9 cellular contexts compared by ENCODE assay signal in genomic region chr9:129611302-129611800, GRCh38. TPM values are rescaled to one million over a fixed set of nuclear protein-coding genes. Genes with fewer than 3 reads are reported as not detected.
DNase-seq lines count a peak whose midpoint lies in the region; ATAC-seq and TF ChIP-seq lines count a peak whose summit lies in the region.
"Had no signal": no experiment of that assay in that cellular context is flagged by ENCODE, and none has a peak within 500 bp of the region (broad histone marks: within the 10 kb centered on the region; RNA-seq: fewer than 3 reads in every experiment).

No MANE protein-coding gene starts in this region.

- in situ Hi-C loops in gastrocnemius medialis (cut with MboI; ENCODE audit: low sequenced_read_pairs in 4 of 4) = loop anchor here in 2 of 4 donors (5.0 to 10.0 kb wide), 2 partner anchors 474 to 477 kb away; no protein-coding TSS in a partner anchor

- no peak for TF ChIP-seq POLR2A in esophagus squamous epithelium (IDR thresholded peaks at IDR 0.05)
- TF ChIP-seq POLR2A in gastrocnemius medialis (IDR thresholded peaks at IDR 0.05) = no peak

- no peaks in the 10 kb centered on the region for H3K9me2 ChIP-seq in PC-3 (replicated peaks; ENCODE audit: low read length)

- CTCF ChIA-PET in PC-3 (lab: Charles Lee) = no interaction called here
- CTCF ChIA-PET in activated CD4-positive, alpha-beta memory T cell treated with anti-CD3 and anti-CD28 coated beads for 36 hours (lab: Charles Lee) = interaction anchor here (0.6 to 4.6 kb wide), 22 partner anchors 9 to 488 kb away, joined by 3 to 70 read pairs (median 4); partner anchors contain the start of genes C9orf50, IER5L and NTMT1

- BruUV-seq in PC-3 (replicated peaks; lab: Mats Ljungman, UMichigan) = no TSS peak

- DNase-seq in DND-41 = no peak
- no peak for DNase-seq in PC-3
- DNase-seq in esophagus squamous epithelium (lab: John Stamatoyannopoulos, UW) = no peak
- DNase-seq in gastrocnemius medialis = no peak
- no peak for DNase-seq in activated CD4-positive, alpha-beta memory T cell treated with anti-CD3 and anti-CD28 coated beads for 36 hours
- no peak for DNase-seq in HUDEP-2 (lab: John Stamatoyannopoulos, UW; ENCODE audit: unreplicated experiment in 76 of 76)
- no peak for DNase-seq in DMS79 (lab: John Stamatoyannopoulos, UW)

- no peaks in the 10 kb centered on the region for H3K79me2 ChIP-seq in DND-41 (ENCODE audit: insufficient read depth, low read length)
- no peaks in the 10 kb centered on the region for H3K79me2 ChIP-seq in PC-3 (ENCODE audit: low read length)

- H3K36me3 ChIP-seq in DND-41 (ENCODE audit: insufficient read depth, low read length) (no peaks in the 10 kb centered on the region), PC-3 (ENCODE audit: low read depth, low read length) (no peaks in the 10 kb centered on the region), esophagus squamous epithelium (no peaks in the 10 kb centered on the region), gastrocnemius medialis (no peaks in the 10 kb centered on the region)

- no peaks in the 10 kb centered on the region for H3K9me3 Mint-ChIP-seq in activated CD4-positive, alpha-beta memory T cell treated with anti-CD3 and anti-CD28 coated beads for 36 hours

- ATAC-seq in DND-41 (ENCODE audit: insufficient read depth, low read depth) (peak; percentile 13; the same call in 1 of the 3 replicates), PC-3 (no peak), gastrocnemius medialis (no peak), GM18520 (IDR thresholded peaks at IDR 0.05; ENCODE audit: unreplicated experiment) (no peak)

- H2AFZ ChIP-seq in DND-41 (ENCODE audit: low read depth, low read length) (peak overlapping the region; percentile 73), PC-3 (ENCODE audit: low read length) (peak overlapping the region; percentile 79)

- H3K4me3 Mint-ChIP-seq in activated CD4-positive, alpha-beta memory T cell treated with anti-CD3 and anti-CD28 coated beads for 36 hours = no peak overlapping the region

- H3K4me1 Mint-ChIP-seq in activated CD4-positive, alpha-beta memory T cell treated with anti-CD3 and anti-CD28 coated beads for 36 hours (ENCODE audit: low read depth) = peaks cover 28% of the 10 kb centered on the region

- H3K4me1 ChIP-seq in DND-41 (ENCODE audit: insufficient read depth, low read length) (peaks cover 20% of the 10 kb centered on the region), PC-3 (ENCODE audit: insufficient read depth, low read length) (peaks cover 8% of the 10 kb centered on the region; the same call in 1 of the 2 replicates), esophagus squamous epithelium (peaks cover 30 to 55% (median 40%) of the 10 kb centered on the region in 3 donors), gastrocnemius medialis (peaks cover 13 to 22% of the 10 kb centered on the region in 2 donors)

- H3K4me2 ChIP-seq in DND-41 (ENCODE audit: insufficient read depth, low read length) = peak overlapping the region; percentile 96
- peak overlapping the region; percentile 92 for H3K4me2 ChIP-seq in PC-3 (ENCODE audit: low read length)

- no peak for TF ChIP-seq CTCF in DND-41 (IDR thresholded peaks at IDR 0.05; ENCODE audit: borderline replicate concordance, extremely low read depth, low read length, poor library complexity, severe bottlenecking)
- TF ChIP-seq CTCF in PC-3 (conservative IDR thresholded peaks at IDR 0.05; ENCODE audit: low read depth, low read length) = no peak
- peak in 1 of 6 experiments; percentile 64 for TF ChIP-seq CTCF in esophagus squamous epithelium (IDR thresholded peaks at IDR 0.05)
- TF ChIP-seq CTCF in gastrocnemius medialis (IDR thresholded peaks at IDR 0.05 in 4 of 5, conservative IDR thresholded peaks at IDR 0.05 in 1 of 5) = no peak

- H3K9ac ChIP-seq in DND-41 (ENCODE audit: low read depth, low read length) (no peak overlapping the region; the same call in none of the 2 replicates), PC-3 (ENCODE audit: low read length) (peak overlapping the region; percentile 82; the same call in 1 of the 2 replicates)

- H3K9me3 ChIP-seq in DND-41 (ENCODE audit: insufficient read depth, low read length, severe bottlenecking) = no peaks in the 10 kb centered on the region
- no peaks in the 10 kb centered on the region for H3K9me3 ChIP-seq in PC-3 (ENCODE audit: low read length)
- H3K9me3 ChIP-seq in esophagus squamous epithelium = no peaks in the 10 kb centered on the region
- no peaks in the 10 kb centered on the region for H3K9me3 ChIP-seq in gastrocnemius medialis

- POLR2A ChIA-PET in PC-3 (lab: Charles Lee; ENCODE audit: unreplicated experiment) = interaction anchor here (0.6 kb wide), 1 partner anchor 151 kb away, joined by 3 read pairs; no protein-coding TSS in a partner anchor
- POLR2A ChIA-PET in activated CD4-positive, alpha-beta memory T cell treated with anti-CD3 and anti-CD28 coated beads for 36 hours (lab: Charles Lee) = interaction anchor here (1.2 kb wide), 1 partner anchor 473 kb away, joined by 4 read pairs; no protein-coding TSS in a partner anchor

- no peak overlapping the region for H3K27ac ChIP-seq in DND-41 (ENCODE audit: low read length)
- H3K27ac ChIP-seq in PC-3 (ENCODE audit: low read length) = no peak overlapping the region
- peak overlapping the region; percentile 89 to 94 (median 92) for H3K27ac ChIP-seq in esophagus squamous epithelium
- H3K27ac ChIP-seq in gastrocnemius medialis = peak overlapping the region in 1 of 4 donors; percentile 80

- no peaks in the 10 kb centered on the region for H3K36me3 Mint-ChIP-seq in activated CD4-positive, alpha-beta memory T cell treated with anti-CD3 and anti-CD28 coated beads for 36 hours

- H3F3A ChIP-seq in PC-3 (ENCODE audit: low read length, unreplicated experiment) = no peaks in the 10 kb centered on the region

- H3K4me3 ChIP-seq in DND-41 (ENCODE audit: low read depth in 1 of 2, low read length in 2 of 2) = peak overlapping the region in 1 of 2 experiments; percentile 59; a peak in 1 of 4 replicates
- H3K4me3 ChIP-seq in PC-3 (ENCODE audit: low read length) = peak overlapping the region; percentile 75; the same call in 1 of the 2 replicates
- peak overlapping the region in 3 of 4 donors; percentile 58 to 79 (median 69) for H3K4me3 ChIP-seq in esophagus squamous epithelium
- H3K4me3 ChIP-seq in gastrocnemius medialis = peak overlapping the region in 3 of 4 donors; percentile 60 to 95 (median 61)

- H3K27me3 ChIP-seq in DND-41 (ENCODE audit: insufficient read depth, low read length, poor library complexity) (no peaks in the 10 kb centered on the region), PC-3 (ENCODE audit: low read length) (no peaks in the 10 kb centered on the region), esophagus squamous epithelium (peaks cover 0 to 23% (median 0%) of the 10 kb centered on the region in 4 donors), gastrocnemius medialis (no peaks in the 10 kb centered on the region)

- H4K20me1 ChIP-seq in DND-41 (ENCODE audit: insufficient read depth, low read length) = no peaks in the 10 kb centered on the region
- no peaks in the 10 kb centered on the region for H4K20me1 ChIP-seq in PC-3 (ENCODE audit: low read length)

- 17 to 71% methylated on average over 2 to 7 of the region's 12 CpGs for WGBS in esophagus squamous epithelium, 2 donors

- peaks cover 2% of the 10 kb centered on the region for H3K27me3 Mint-ChIP-seq in activated CD4-positive, alpha-beta memory T cell treated with anti-CD3 and anti-CD28 coated beads for 36 hours

- intact Hi-C loops in PC-3 (cut with micrococcal nuclease) (loop anchor here (5.0 kb wide), 4 partner anchors 114 to 474 kb away; partner anchors contain the start of gene IER5L), esophagus squamous epithelium (cut with DNase I) (loop anchor here (5.0 kb wide), 2 partner anchors 119 to 474 kb away; no protein-coding TSS in a partner anchor), gastrocnemius medialis (cut with DNase I; ENCODE audit: low total_unique reads) (loop anchor here (2.0 to 5.0 kb wide), 2 partner anchors 114 to 227 kb away; no protein-coding TSS in a partner anchor)
- intact Hi-C loops in activated CD4-positive, alpha-beta memory T cell treated with anti-CD3 and anti-CD28 coated beads for 36 hours (cut with micrococcal nuclease) = loop anchor here (1.0 to 5.0 kb wide), 5 partner anchors 13 to 481 kb away; no protein-coding TSS in a partner anchor

- no peak overlapping the region for H3K27ac Mint-ChIP-seq in activated CD4-positive, alpha-beta memory T cell treated with anti-CD3 and anti-CD28 coated beads for 36 hours

RNA-seq across cellular contexts. Expression of gene C9orf50, which starts 9.6 kb away (rescaled TPM):
- not detected in 2 replicates for total RNA-seq in PC-3 (2014; rRNA removed)
- total RNA-seq in esophagus squamous epithelium = not detected
- not detected for total RNA-seq in gastrocnemius medialis
- total RNA-seq in activated CD4-positive, alpha-beta memory T cell treated with anti-CD3 and anti-CD28 coated beads for 36 hours = not detected
- total RNA-seq: Right ventricle myocardium inferior had no signal

RNA-seq across cellular contexts. Expression of gene NTMT1, which starts 14.6 kb away (rescaled TPM):
- total RNA-seq in PC-3 (2014; rRNA removed) (50.2 and 60.6 TPM in 2 replicates), esophagus squamous epithelium (10 to 100 TPM; 14.0 to 17.6 (median 16.0) TPM), gastrocnemius medialis (10 to 100 TPM; 37.8 to 82.1 (median 48.1) TPM)
- total RNA-seq in activated CD4-positive, alpha-beta memory T cell treated with anti-CD3 and anti-CD28 coated beads for 36 hours = 10 to 100 TPM; 59.9 to 64.6 TPM

RNA-seq across cellular contexts. Expression of gene ASB6, which starts 30.6 kb away (rescaled TPM):
- total RNA-seq in PC-3 (2014; rRNA removed) = 19.1 and 20.8 TPM in 2 replicates
- total RNA-seq in esophagus squamous epithelium = 10 to 100 TPM; 15.4 to 22.5 (median 17.6) TPM
- total RNA-seq in gastrocnemius medialis = 10 to 100 TPM; 14.4 to 24.0 (median 19.4) TPM
- 10 to 100 TPM; 14.1 to 15.7 TPM for total RNA-seq in activated CD4-positive, alpha-beta memory T cell treated with anti-CD3 and anti-CD28 coated beads for 36 hours

RNA-seq across cellular contexts. Expression of gene PRRX2, which starts 54.1 kb away (rescaled TPM):
- total RNA-seq in PC-3 (2014; rRNA removed) = 0.47 and 1.3 TPM in 2 replicates
- total RNA-seq in esophagus squamous epithelium = 1 to 10 TPM in 3 of 4 donors, under 1 TPM in 1; 0.82 to 3.8 (median 2.3) TPM
- total RNA-seq in gastrocnemius medialis = 1 to 10 TPM in 2 of 4 donors, under 1 TPM in 1, not detected in 1; 0.75 to 1.7 (median 1.6) TPM
- total RNA-seq in activated CD4-positive, alpha-beta memory T cell treated with anti-CD3 and anti-CD28 coated beads for 36 hours = under 1 TPM; 0.58 to 0.86 TPM

Comparison
In these comparisons a context has a peak if more than half of its experiments do, and no peak if none do; other contexts are left out.
1. H3K27ac ChIP-seq: peak in esophagus squamous epithelium (4 of 4); none in DND-41 (single experiment) and PC-3 (single experiment).